Comparison of ENCODE assay signal across 23 cellular contexts in the genomic region with DNA sequence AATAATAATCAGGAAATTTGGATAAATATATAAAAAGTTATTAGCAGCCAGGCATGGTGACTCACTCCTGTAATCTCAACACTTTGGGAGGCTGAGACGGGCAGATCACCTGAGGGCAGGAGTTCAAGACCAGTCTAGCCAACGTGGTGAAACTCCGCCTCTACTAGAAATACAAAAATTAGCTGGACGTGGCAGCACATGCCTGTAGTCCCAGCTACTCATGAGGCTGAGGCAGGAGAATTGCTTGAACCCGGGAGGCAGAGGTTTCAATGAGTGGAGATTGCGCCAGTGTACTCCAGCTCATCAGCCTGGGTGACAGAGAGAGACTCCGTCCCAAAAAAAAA.
"Had no signal": no experiment of that assay in that cellular context is flagged by ENCODE, and none has a peak within 500 bp of the region (broad histone marks: within the 10 kb centered on the region; RNA-seq: fewer than 3 reads in every experiment).

No MANE protein-coding gene starts in this region.

- H3K9me3 ChIP-seq: ascending aorta, lower lobe of right lung, neutrophil, right lobe of liver, thoracic aorta had no signal

- DNase-seq: activated CD4-positive, alpha-beta T cell treated with anti-CD3 and anti-CD28 coated beads, Interleukin-2, amount 10 ng/mL, durations not matched to agents 24 days and 14 days; activated CD8-positive, alpha-beta T cell treated with anti-CD3 and anti-CD28 coated beads, Interleukin-2, amount 10 ng/mL, durations not matched to agents 7 days and 5 days; activated naive CD4-positive, alpha-beta T cell treated with anti-CD3 and anti-CD28 coated beads, Interleukin-2, amount 10 ng/mL, durations not matched to agents 7 days and 5 days; activated T-cell treated with anti-CD3 and anti-CD28 coated beads, Interleukin-2, amount 50 U/mL, for 24 hours; dermis blood vessel endothelial cell; effector memory CD4-positive, alpha-beta T cell; glutamatergic neuron; hippocampal formation; left colon; lower lobe of right lung; right lobe of liver; small intestine; stimulated activated CD4-positive, alpha-beta T cell treated with anti-CD3 and anti-CD28 coated beads, Interleukin-4, amount 100 ng/mL, for 1 hour had no signal

- H3K27me3 Mint-ChIP-seq: activated CD4-positive, alpha-beta T cell treated with anti-CD3 and anti-CD28 coated beads, Interleukin-2, amount 10 ng/mL, durations not matched to agents 24 days and 14 days; activated naive CD4-positive, alpha-beta T cell treated with anti-CD3 and anti-CD28 coated beads, Interleukin-2, amount 10 ng/mL, durations not matched to agents 7 days and 5 days; activated T-cell treated with anti-CD3 and anti-CD28 coated beads, Interleukin-2, amount 50 U/mL, for 24 hours; natural killer cell treated with Interleukin-12 subunit alpha and Interleukin-12 subunit beta and Interleukin-15 and Interleukin-18, amount 100 ng/mL, for 72 hours had no signal

- H3K36me3 Mint-ChIP-seq: activated naive CD4-positive, alpha-beta T cell treated with anti-CD3 and anti-CD28 coated beads, Interleukin-2, amount 10 ng/mL, durations not matched to agents 7 days and 5 days; mesothelial cell of epicardium; stimulated activated effector memory CD8-positive, alpha-beta T cell treated with anti-CD3 and anti-CD28 coated beads, Interleukin-12 subunit alpha, Interleukin-12 subunit beta, amount 100 ng/mL, for 72 hours had no signal

- H3K27ac Mint-ChIP-seq: activated CD4-positive, alpha-beta T cell treated with anti-CD3 and anti-CD28 coated beads, Interleukin-2, amount 10 ng/mL, durations not matched to agents 24 days and 14 days; activated CD8-positive, alpha-beta T cell treated with anti-CD3 and anti-CD28 coated beads, Interleukin-2, amount 10 ng/mL, durations not matched to agents 7 days and 5 days; activated naive CD4-positive, alpha-beta T cell treated with anti-CD3 and anti-CD28 coated beads, Interleukin-2, amount 10 ng/mL, durations not matched to agents 7 days and 5 days; activated T-cell treated with anti-CD3 and anti-CD28 coated beads, Interleukin-2, amount 50 U/mL, for 24 hours; mesothelial cell of epicardium; natural killer cell treated with Interleukin-12 subunit alpha and Interleukin-12 subunit beta and Interleukin-15 and Interleukin-18, amount 100 ng/mL, for 72 hours; stimulated activated effector memory CD8-positive, alpha-beta T cell treated with anti-CD3 and anti-CD28 coated beads, Interleukin-12 subunit alpha, Interleukin-12 subunit beta, amount 100 ng/mL, for 72 hours had no signal

- H3K79me2 ChIP-seq: parathyroid adenoma had no signal

- H3K4me3 Mint-ChIP-seq: activated CD4-positive, alpha-beta T cell treated with anti-CD3 and anti-CD28 coated beads, Interleukin-2, amount 10 ng/mL, durations not matched to agents 24 days and 14 days; activated CD8-positive, alpha-beta T cell treated with anti-CD3 and anti-CD28 coated beads, Interleukin-2, amount 10 ng/mL, durations not matched to agents 7 days and 5 days; activated naive CD4-positive, alpha-beta T cell treated with anti-CD3 and anti-CD28 coated beads, Interleukin-2, amount 10 ng/mL, durations not matched to agents 7 days and 5 days; activated T-cell treated with anti-CD3 and anti-CD28 coated beads, Interleukin-2, amount 50 U/mL, for 24 hours; mesothelial cell of epicardium; natural killer cell treated with Interleukin-12 subunit alpha and Interleukin-12 subunit beta and Interleukin-15 and Interleukin-18, amount 100 ng/mL, for 72 hours; stimulated activated effector memory CD8-positive, alpha-beta T cell treated with anti-CD3 and anti-CD28 coated beads, Interleukin-12 subunit alpha, Interleukin-12 subunit beta, amount 100 ng/mL, for 72 hours had no signal

- H3K4me1 Mint-ChIP-seq: activated CD4-positive, alpha-beta T cell treated with anti-CD3 and anti-CD28 coated beads, Interleukin-2, amount 10 ng/mL, durations not matched to agents 24 days and 14 days; activated naive CD4-positive, alpha-beta T cell treated with anti-CD3 and anti-CD28 coated beads, Interleukin-2, amount 10 ng/mL, durations not matched to agents 7 days and 5 days; stimulated activated effector memory CD8-positive, alpha-beta T cell treated with anti-CD3 and anti-CD28 coated beads, Interleukin-12 subunit alpha, Interleukin-12 subunit beta, amount 100 ng/mL, for 72 hours had no signal

- H3K9ac ChIP-seq: parathyroid adenoma had no signal

- H3K27ac ChIP-seq: ascending aorta, cardiac muscle cell, lower lobe of right lung, neutrophil, parathyroid adenoma, right lobe of liver, thoracic aorta had no signal

- H3K36me3 ChIP-seq: ascending aorta, cardiac muscle cell, lower lobe of right lung, neutrophil, right lobe of liver, thoracic aorta had no signal

- H2AFZ ChIP-seq: parathyroid adenoma had no signal

- H3K27me3 ChIP-seq: ascending aorta, neutrophil, right lobe of liver had no signal

- FAIRE-seq: endothelial cell of umbilical vein, islet of Langerhans, small intestine had no signal

- H3K9me3 Mint-ChIP-seq: activated CD4-positive, alpha-beta T cell treated with anti-CD3 and anti-CD28 coated beads, Interleukin-2, amount 10 ng/mL, durations not matched to agents 24 days and 14 days; mesothelial cell of epicardium had no signal

- H3K4me3 ChIP-seq: ascending aorta, cardiac muscle cell, lower lobe of right lung, right lobe of liver, thoracic aorta had no signal

- H3K4me1 ChIP-seq: ascending aorta, lower lobe of right lung, parathyroid adenoma, right lobe of liver had no signal
